In the genomic region with DNA sequence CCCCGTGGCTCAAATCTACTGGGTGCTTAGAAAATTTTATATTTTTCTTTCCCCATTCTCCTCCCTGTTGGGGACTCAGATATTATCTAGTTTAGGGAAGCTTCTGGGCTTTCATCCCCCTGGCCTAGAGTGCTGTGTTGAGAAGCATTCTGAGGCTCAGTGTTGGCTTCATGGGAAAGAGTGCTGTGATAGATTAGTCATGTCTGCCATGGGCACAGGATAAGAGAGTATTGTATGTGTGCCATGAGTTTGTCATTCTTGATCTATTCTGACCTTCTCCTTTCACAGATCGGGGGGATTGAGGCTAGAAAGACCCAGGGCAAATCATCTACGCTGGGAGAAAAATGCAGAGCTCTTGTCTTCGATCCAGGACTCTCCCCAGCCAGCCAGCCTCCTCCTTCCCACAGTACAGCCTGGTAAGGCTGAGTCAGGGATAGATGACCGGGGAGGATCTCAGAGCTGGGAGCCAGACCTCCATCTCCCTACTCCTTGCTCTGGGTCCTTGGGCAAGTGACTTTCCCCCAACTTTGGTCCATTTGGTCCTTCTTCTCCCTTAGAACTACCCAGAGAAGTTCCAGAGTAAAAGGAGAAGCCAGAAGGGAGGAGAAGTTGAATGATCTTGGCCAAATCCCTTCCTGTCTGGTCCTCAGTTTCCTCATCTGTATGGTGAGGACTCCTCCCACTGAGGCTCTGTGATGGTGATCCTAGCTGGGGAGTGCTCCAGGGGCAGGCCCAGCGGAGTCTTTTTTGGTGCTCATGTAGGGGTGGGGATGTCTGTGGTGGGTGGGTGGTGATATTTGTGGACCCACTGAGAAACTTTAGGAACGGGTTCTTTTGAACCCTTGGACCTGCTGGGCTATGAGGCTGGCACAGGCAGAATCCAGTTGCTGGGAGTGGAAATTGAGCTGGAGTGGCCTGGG, we compare ENCODE assay signal across 1 cellular context.
TF ChIP-seq lines count a peak whose summit lies in the region.

No MANE protein-coding gene starts in this region.

TF ChIP-seq in HepG2, 621 proteins besides CTCF, POLR2A, EP300 and RAD21:
- TF ChIP-seq ZNF263 (CRISPR knock-in tag; IDR thresholded peaks at IDR 0.05) (peak; percentile 92), SRSF9 (IDR thresholded peaks at IDR 0.05; ENCODE audit: borderline replicate concordance, insufficient read depth, low read depth, low read length, poor library complexity, severe bottlenecking) (no peak)
TF ChIP-seq in HepG2: peak in this region for 1.
